8 cellular contexts compared by ENCODE assay signal in genomic region chr19:4911786-4912672, GRCh38. TPM values are rescaled to one million over a fixed set of nuclear protein-coding genes. Genes with fewer than 3 reads are reported as not detected.
A peak's percentile ranks its signal among the peaks of the same experiment; 100 is the strongest.
DNase-seq lines count a peak whose midpoint lies in the region; TF ChIP-seq lines count a peak whose summit lies in the region.

No MANE protein-coding gene starts in this region.

- H4K20me1 ChIP-seq in PC-9 (ENCODE audit: insufficient read depth), result no peaks in the 10 kb centered on the region
- no peaks in the 10 kb centered on the region for H4K20me1 ChIP-seq in fibroblast of lung (ENCODE audit: control insufficient read depth, extremely low read depth, insufficient read depth, low read length)

- intact Hi-C loops in PC-9 (cut with micrococcal nuclease; ENCODE audit: unreplicated experiment), result loop anchor here (1.0 to 10.0 kb wide), 5 partner anchors 40 to 197 kb away; no protein-coding TSS in a partner anchor
- intact Hi-C loops in activated T-helper 1 cell treated with anti-CD3 and anti-CD28 coated beads, Interleukin-12 subunit alpha, Interleukin-12 subunit beta, Interleukin-2, Interleukin-4 antibody, amounts not matched to agents 30 ng/mL and 10 ng/mL and 1 ng/mL, durations not matched to agents 14 hours and 24 hours and 36 hours (cut with micrococcal nuclease), result loop anchor here (1.0 to 5.0 kb wide), 3 partner anchors 40 to 190 kb away; partner anchors contain the start of gene DPP9

- H3K36me3 ChIP-seq in PC-9 (ENCODE audit: low read depth), result 0 out of 2 replicates have a peak, but pooled peaks cover 3% of the 10 kb centered on the region
- H3K36me3 ChIP-seq in fibroblast of lung (ENCODE audit: control insufficient read depth, insufficient read depth, low read length), result peaks cover 11% of the 10 kb centered on the region

- H3K4me1 Mint-ChIP-seq in activated T-helper 1 cell treated with anti-CD3 and anti-CD28 coated beads, Interleukin-12 subunit alpha, Interleukin-12 subunit beta, Interleukin-2, Interleukin-4 antibody, amounts not matched to agents 30 ng/mL and 10 ng/mL and 1 ng/mL, durations not matched to agents 14 hours and 24 hours and 36 hours (ENCODE audit: low read depth), result peaks cover 54% of the 10 kb centered on the region
- peaks cover 50% of the 10 kb centered on the region for H3K4me1 Mint-ChIP-seq in nephron
- H3K4me1 Mint-ChIP-seq in stimulated activated naive CD8-positive, alpha-beta T cell treated with anti-CD3 and anti-CD28 coated beads, Interleukin-15, Interleukin-2, amounts not matched to agents 100 ng/mL and 50 ng/mL, for 24 hours (ENCODE audit: low read depth), result peaks cover 70% of the 10 kb centered on the region

- no peaks in the 10 kb centered on the region for H3K9me2 ChIP-seq in PC-9 (ENCODE audit: insufficient read depth)

- peak overlapping the region; percentile 84 for H3K27ac ChIP-seq in PC-9
- peak overlapping the region; percentile 90 for H3K27ac ChIP-seq in fibroblast of lung (ENCODE audit: insufficient read depth, low read length)

- POLR2A ChIA-PET in PC-9 (lab: Charles Lee; ENCODE audit: unreplicated experiment), result no interaction called here

- peak overlapping the region; percentile 89 for H3K4me3 Mint-ChIP-seq in activated T-helper 1 cell treated with anti-CD3 and anti-CD28 coated beads, Interleukin-12 subunit alpha, Interleukin-12 subunit beta, Interleukin-2, Interleukin-4 antibody, amounts not matched to agents 30 ng/mL and 10 ng/mL and 1 ng/mL, durations not matched to agents 14 hours and 24 hours and 36 hours
- H3K4me3 Mint-ChIP-seq in nephron, result peak overlapping the region; percentile 86 to 95 (median 88)
- peak overlapping the region; percentile 84 for H3K4me3 Mint-ChIP-seq in stimulated activated naive CD8-positive, alpha-beta T cell treated with anti-CD3 and anti-CD28 coated beads, Interleukin-15, Interleukin-2, amounts not matched to agents 100 ng/mL and 50 ng/mL, for 24 hours

- H3K4me2 ChIP-seq in PC-9, result peak overlapping the region; percentile 89
- H3K4me2 ChIP-seq in fibroblast of lung (ENCODE audit: extremely low read depth, insufficient read depth, low read length), result peak overlapping the region; percentile 100

- peak overlapping the region; percentile 55; the same call in 1 of the 2 replicates for H3K4me3 ChIP-seq in PC-9
- H3K4me3 ChIP-seq in fibroblast of lung (replicated peaks in 1 of 4; ENCODE audit: control extremely low read depth in 1 of 4, insufficient read depth in 1 of 4, low read depth in 3 of 4, low read length in 4 of 4), result peak overlapping the region; percentile 27 to 64 (median 50)

- peak; percentile 97 for DNase-seq in AG08396 (ENCODE audit: low spot score)
- DNase-seq in H4 (ENCODE audit: low spot score), result peak; percentile 98
- peak; percentile 90 to 97 for DNase-seq in PC-9
- DNase-seq in activated T-helper 1 cell treated with anti-CD3 and anti-CD28 coated beads, Interleukin-12 subunit alpha, Interleukin-12 subunit beta, Interleukin-2, Interleukin-4 antibody, amounts not matched to agents 30 ng/mL and 10 ng/mL and 1 ng/mL, durations not matched to agents 14 hours and 24 hours and 36 hours (ENCODE audit: low spot score), result peak; percentile 62
- DNase-seq in fibroblast of lung (ENCODE audit: low read depth in 2 of 2), result peak; percentile 100
- DNase-seq in SKM-1 treated with dmso at 0.1 percent for 144 hours (lab: John Stamatoyannopoulos, UW; ENCODE audit: unreplicated experiment), result no peak

- BruUV-seq in PC-9 (replicated peaks; lab: Mats Ljungman, UMichigan), result no TSS peak

- CTCF ChIA-PET in PC-9 (lab: Charles Lee), result interaction anchor here (0.5 to 2.0 kb wide), 11 partner anchors 16 to 130 kb away, joined by 3 to 27 read pairs (median 6); partner anchors contain the start of gene PLIN3

- H3F3A ChIP-seq in PC-9 (ENCODE audit: insufficient read depth, low read depth), result peaks cover 47% of the 10 kb centered on the region

- no peaks in the 10 kb centered on the region for H3K9me3 ChIP-seq in PC-9 (ENCODE audit: insufficient read depth, low read depth)
- no peaks in the 10 kb centered on the region for H3K9me3 ChIP-seq in fibroblast of lung (ENCODE audit: control insufficient read depth, insufficient read depth, low read depth, low read length)

- H3K79me2 ChIP-seq in PC-9 (ENCODE audit: low read depth), result peaks cover 52% of the 10 kb centered on the region
- peaks cover 59% of the 10 kb centered on the region for H3K79me2 ChIP-seq in fibroblast of lung (ENCODE audit: control insufficient read depth, insufficient read depth, low read length)

- peak overlapping the region; percentile 79 for H3K27ac Mint-ChIP-seq in activated T-helper 1 cell treated with anti-CD3 and anti-CD28 coated beads, Interleukin-12 subunit alpha, Interleukin-12 subunit beta, Interleukin-2, Interleukin-4 antibody, amounts not matched to agents 30 ng/mL and 10 ng/mL and 1 ng/mL, durations not matched to agents 14 hours and 24 hours and 36 hours
- H3K27ac Mint-ChIP-seq in nephron, result peak overlapping the region; percentile 80 to 93 (median 81)
- H3K27ac Mint-ChIP-seq in stimulated activated naive CD8-positive, alpha-beta T cell treated with anti-CD3 and anti-CD28 coated beads, Interleukin-15, Interleukin-2, amounts not matched to agents 100 ng/mL and 50 ng/mL, for 24 hours, result peak overlapping the region; percentile 89

- peak overlapping the region; percentile 78 for H3K9ac ChIP-seq in fibroblast of lung (ENCODE audit: insufficient read depth, low read length)

- H3K4me1 ChIP-seq in PC-9 (replicated peaks; ENCODE audit: insufficient read depth) (peaks cover 49% of the 10 kb centered on the region), fibroblast of lung (ENCODE audit: control insufficient read depth, extremely low read depth, insufficient read depth, low read length) (peaks cover 28% of the 10 kb centered on the region)

- H3K27me3 ChIP-seq in PC-9 (ENCODE audit: insufficient read depth, low read depth) (no peaks in the 10 kb centered on the region), fibroblast of lung (ENCODE audit: control insufficient read depth, insufficient read depth, low read length) (no peaks in the 10 kb centered on the region)

- peak overlapping the region; percentile 66; the same call in 1 of the 2 replicates for H2AFZ ChIP-seq in PC-9
- H2AFZ ChIP-seq in fibroblast of lung (ENCODE audit: low read length), result no peak overlapping the region

- peaks cover 39% of the 10 kb centered on the region for H3K36me3 Mint-ChIP-seq in activated T-helper 1 cell treated with anti-CD3 and anti-CD28 coated beads, Interleukin-12 subunit alpha, Interleukin-12 subunit beta, Interleukin-2, Interleukin-4 antibody, amounts not matched to agents 30 ng/mL and 10 ng/mL and 1 ng/mL, durations not matched to agents 14 hours and 24 hours and 36 hours (ENCODE audit: low read depth)
- H3K36me3 Mint-ChIP-seq in nephron (ENCODE audit: low read depth), result peaks cover 26% of the 10 kb centered on the region
- peaks cover 58% of the 10 kb centered on the region for H3K36me3 Mint-ChIP-seq in stimulated activated naive CD8-positive, alpha-beta T cell treated with anti-CD3 and anti-CD28 coated beads, Interleukin-15, Interleukin-2, amounts not matched to agents 100 ng/mL and 50 ng/mL, for 24 hours (ENCODE audit: low read depth)

- no peaks in the 10 kb centered on the region for H3K27me3 Mint-ChIP-seq in activated T-helper 1 cell treated with anti-CD3 and anti-CD28 coated beads, Interleukin-12 subunit alpha, Interleukin-12 subunit beta, Interleukin-2, Interleukin-4 antibody, amounts not matched to agents 30 ng/mL and 10 ng/mL and 1 ng/mL, durations not matched to agents 14 hours and 24 hours and 36 hours (ENCODE audit: insufficient read depth)
- peaks cover 4% of the 10 kb centered on the region for H3K27me3 Mint-ChIP-seq in nephron (ENCODE audit: low read depth)
- no peaks in the 10 kb centered on the region for H3K27me3 Mint-ChIP-seq in stimulated activated naive CD8-positive, alpha-beta T cell treated with anti-CD3 and anti-CD28 coated beads, Interleukin-15, Interleukin-2, amounts not matched to agents 100 ng/mL and 50 ng/mL, for 24 hours

- H3K9me3 Mint-ChIP-seq in activated T-helper 1 cell treated with anti-CD3 and anti-CD28 coated beads, Interleukin-12 subunit alpha, Interleukin-12 subunit beta, Interleukin-2, Interleukin-4 antibody, amounts not matched to agents 30 ng/mL and 10 ng/mL and 1 ng/mL, durations not matched to agents 14 hours and 24 hours and 36 hours, result no peaks in the 10 kb centered on the region
- H3K9me3 Mint-ChIP-seq in nephron, result no peaks in the 10 kb centered on the region
- no peaks in the 10 kb centered on the region for H3K9me3 Mint-ChIP-seq in stimulated activated naive CD8-positive, alpha-beta T cell treated with anti-CD3 and anti-CD28 coated beads, Interleukin-15, Interleukin-2, amounts not matched to agents 100 ng/mL and 50 ng/mL, for 24 hours

- TF ChIP-seq CTCF in PC-9 (conservative IDR thresholded peaks at IDR 0.05), result peak; percentile 70
- TF ChIP-seq CTCF in fibroblast of lung (conservative IDR thresholded peaks at IDR 0.05 in 1 of 2, IDR thresholded peaks at IDR 0.05 in 1 of 2; ENCODE audit: low read depth in 1 of 2, low read length in 2 of 2), result peak; percentile 52 to 58
- TF ChIP-seq CTCF in nephron (IDR thresholded peaks at IDR 0.05; ENCODE audit: unreplicated experiment in 3 of 3), result peak; percentile 57 to 69 (median 62)

RNA-seq across cellular contexts. Expression of gene UHRF1, which starts 2.7 kb away (rescaled TPM):
- 26.9 and 35.8 TPM in 2 replicates for total RNA-seq in H4 (2014; rRNA removed; shearing (Covaris generic))
- total RNA-seq in PC-9 (2021), result 48.9 and 61.4 TPM in 2 replicates
- total RNA-seq in activated T-helper 1 cell treated with anti-CD3 and anti-CD28 coated beads, Interleukin-12 subunit alpha, Interleukin-12 subunit beta, Interleukin-2, Interleukin-4 antibody, amounts not matched to agents 30 ng/mL and 10 ng/mL and 1 ng/mL, durations not matched to agents 14 hours and 24 hours and 36 hours, result 142 and 143 TPM in 2 replicates
- 4.9 and 11.6 TPM in 2 replicates for total RNA-seq in fibroblast of lung
- polyA plus RNA-seq in fibroblast of lung, result 15.0 and 35.5 TPM in 2 replicates
- 20.3 and 46.8 TPM in 2 replicates for polyA plus RNA-seq in fibroblast of lung (2012)
- 14.1 and 36.9 TPM in 2 replicates for polyA minus RNA-seq in fibroblast of lung (ENCODE audit: low replicate concordance)

RNA-seq across cellular contexts. Expression of gene ARRDC5, which starts 9.3 kb away (rescaled TPM):
- total RNA-seq in H4 (2014; rRNA removed; shearing (Covaris generic)), result not detected in 2 replicates
- not detected in 2 replicates for total RNA-seq in PC-9 (2021)
- total RNA-seq in activated T-helper 1 cell treated with anti-CD3 and anti-CD28 coated beads, Interleukin-12 subunit alpha, Interleukin-12 subunit beta, Interleukin-2, Interleukin-4 antibody, amounts not matched to agents 30 ng/mL and 10 ng/mL and 1 ng/mL, durations not matched to agents 14 hours and 24 hours and 36 hours, result 0.29 and 0.57 TPM in 2 replicates
- not detected in 2 replicates for total RNA-seq in fibroblast of lung
- polyA plus RNA-seq in fibroblast of lung, result not detected in 2 replicates
- not detected in 2 replicates for polyA plus RNA-seq in fibroblast of lung (2012)
- not detected in 2 replicates for polyA minus RNA-seq in fibroblast of lung (ENCODE audit: low replicate concordance)

RNA-seq across cellular contexts. Expression of gene PLIN3, which starts 44.6 kb away (rescaled TPM):
- total RNA-seq in H4 (2014; rRNA removed; shearing (Covaris generic)), result 86.6 and 92.1 TPM in 2 replicates
- total RNA-seq in PC-9 (2021) (95.9 and 104 TPM in 2 replicates), fibroblast of lung (157 and 191 TPM in 2 replicates)
- 33.1 and 33.2 TPM in 2 replicates for total RNA-seq in activated T-helper 1 cell treated with anti-CD3 and anti-CD28 coated beads, Interleukin-12 subunit alpha, Interleukin-12 subunit beta, Interleukin-2, Interleukin-4 antibody, amounts not matched to agents 30 ng/mL and 10 ng/mL and 1 ng/mL, durations not matched to agents 14 hours and 24 hours and 36 hours
- 133 and 151 TPM in 2 replicates for polyA plus RNA-seq in fibroblast of lung
- polyA plus RNA-seq in fibroblast of lung (2012), result 212 and 248 TPM in 2 replicates
- polyA minus RNA-seq in fibroblast of lung (ENCODE audit: low replicate concordance), result 81.0 and 94.5 TPM in 2 replicates

RNA-seq across cellular contexts. Expression of gene KDM4B, which starts 56.9 kb away (rescaled TPM):
- 4.6 and 7.2 TPM in 2 replicates for total RNA-seq in H4 (2014; rRNA removed; shearing (Covaris generic))
- total RNA-seq in PC-9 (2021) (17.6 and 19.5 TPM in 2 replicates), fibroblast of lung (11.8 and 14.4 TPM in 2 replicates)
- total RNA-seq in activated T-helper 1 cell treated with anti-CD3 and anti-CD28 coated beads, Interleukin-12 subunit alpha, Interleukin-12 subunit beta, Interleukin-2, Interleukin-4 antibody, amounts not matched to agents 30 ng/mL and 10 ng/mL and 1 ng/mL, durations not matched to agents 14 hours and 24 hours and 36 hours, result 38.9 and 45.0 TPM in 2 replicates
- polyA plus RNA-seq in fibroblast of lung, result 4.5 and 6.4 TPM in 2 replicates
- 10.5 and 13.1 TPM in 2 replicates for polyA plus RNA-seq in fibroblast of lung (2012)
- 16.2 and 35.0 TPM in 2 replicates for polyA minus RNA-seq in fibroblast of lung (ENCODE audit: low replicate concordance)
